18 cellular contexts compared by ENCODE assay signal in the genomic region with DNA sequence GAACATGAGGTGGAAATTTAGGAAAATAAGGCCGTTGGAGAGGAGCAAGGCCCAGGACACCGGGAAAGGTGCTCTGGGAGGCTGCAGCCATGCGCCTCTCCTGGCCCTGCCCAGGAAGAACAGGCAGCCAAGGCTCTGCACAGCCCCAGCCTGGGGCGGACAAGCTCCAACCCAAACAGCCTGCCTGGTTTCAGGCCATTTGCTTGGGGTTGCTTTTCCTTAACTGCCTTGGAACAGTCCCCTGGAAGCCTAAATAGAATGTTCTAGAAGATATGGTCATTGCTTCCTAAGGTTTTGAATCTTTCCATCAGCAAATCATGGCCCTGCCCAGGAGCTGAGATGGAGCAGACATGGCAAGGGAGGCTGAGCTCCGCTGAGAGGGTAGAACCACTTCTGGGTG. TPM values are rescaled to one million over a fixed set of nuclear protein-coding genes. Genes with fewer than 3 reads are reported as not detected.
DNase-seq lines count a peak whose midpoint lies in the region; ATAC-seq, FAIRE-seq and TF ChIP-seq lines count a peak whose summit lies in the region.
"Had no signal": no experiment of that assay in that cellular context is flagged by ENCODE, and none has a peak within 500 bp of the region (broad histone marks: within the 10 kb centered on the region; RNA-seq: fewer than 3 reads in every experiment).

No MANE protein-coding gene starts in this region.

- H3K4me3 Mint-ChIP-seq in CD14-positive monocyte, result no peak overlapping the region
- no peak overlapping the region for H3K4me3 Mint-ChIP-seq in activated naive CD4-positive, alpha-beta T cell treated with anti-CD3 and anti-CD28 coated beads for 36 hours
- H3K4me3 Mint-ChIP-seq: CD8-positive, alpha-beta memory T cell had no signal

- FAIRE-seq in GM12891 (lab: Jason Lieb, UNC), result no peak
- FAIRE-seq: H1 had no signal

- no peaks in the 10 kb centered on the region for H3K9me3 ChIP-seq in right atrium auricular region
- H3K9me3 ChIP-seq: BLaER1 treated with 17β-estradiol and CSF1 and Interleukin-3, amounts not matched to agents 10 nM and 100 nM; Peyer's patch had no signal

- peaks cover 0 to 52% of the 10 kb centered on the region in 2 donors for H3K4me1 ChIP-seq in right atrium auricular region

- ATAC-seq in sciatic nerve, result peak; percentile 73

- TF ChIP-seq POLR2A in GM12891 (IDR thresholded peaks at IDR 0.05; ENCODE audit: low read depth, low read length), result no peak

- H3K27ac ChIP-seq in coronary artery, result peak overlapping the region; percentile 53 to 76
- peak overlapping the region in 1 of 2 donors; percentile 1 for H3K27ac ChIP-seq in right atrium auricular region
- H3K27ac ChIP-seq: BLaER1 treated with 17β-estradiol and CSF1 and Interleukin-3, amounts not matched to agents 10 nM and 100 nM; Peyer's patch had no signal

- no peaks in the 10 kb centered on the region for H3K36me3 Mint-ChIP-seq in CD14-positive monocyte
- no peaks in the 10 kb centered on the region for H3K36me3 Mint-ChIP-seq in activated naive CD4-positive, alpha-beta T cell treated with anti-CD3 and anti-CD28 coated beads for 36 hours (ENCODE audit: low read depth)

- H3K4me3 ChIP-seq in coronary artery (no peak overlapping the region), right atrium auricular region (no peak overlapping the region)
- H3K4me3 ChIP-seq: BLaER1 treated with 17β-estradiol and CSF1 and Interleukin-3, amounts not matched to agents 10 nM and 100 nM; Peyer's patch had no signal

- H3K36me3 ChIP-seq in right atrium auricular region, result no peaks in the 10 kb centered on the region
- H3K36me3 ChIP-seq: BLaER1 treated with 17β-estradiol and CSF1 and Interleukin-3, amounts not matched to agents 10 nM and 100 nM; Peyer's patch had no signal

- H3K27me3 Mint-ChIP-seq in CD14-positive monocyte (ENCODE audit: low read depth in 3 of 3), result peaks cover 3 to 8% (median 4%) of the 10 kb centered on the region in 3 donors
- H3K27me3 Mint-ChIP-seq in activated naive CD4-positive, alpha-beta T cell treated with anti-CD3 and anti-CD28 coated beads for 36 hours (ENCODE audit: low read depth), result peaks cover 6% of the 10 kb centered on the region

- CTCF ChIA-PET in activated naive CD4-positive, alpha-beta T cell treated with anti-CD3 and anti-CD28 coated beads for 36 hours (lab: Charles Lee), result no interaction called here

- DNase-seq in CD14-positive monocyte (ENCODE audit: low spot score) (peak; percentile 19), coronary artery (ENCODE audit: low spot score) (no peak), right atrium auricular region (ENCODE audit: low spot score) (peak; percentile 57), sciatic nerve (ENCODE audit: low spot score) (no peak), GM10266 (ENCODE audit: extremely low spot score) (no peak), GM12891 (ENCODE audit: insufficient read length, low spot score) (no peak), NCI-H748 (lab: John Stamatoyannopoulos, UW; ENCODE audit: unreplicated experiment) (no peak)
- DNase-seq in activated naive CD4-positive, alpha-beta T cell treated with anti-CD3 and anti-CD28 coated beads for 36 hours, result no peak
- DNase-seq: CD8-positive, alpha-beta memory T cell; NCI-H1105; NCI-H2081; NCI-H2171 treated with DMSO at 0.1 percent for 48 hours; NCI-H446; NCI-H526 treated with DMSO at 0.1 percent for 48 hours; Peyer's patch had no signal

- H3K27ac Mint-ChIP-seq in CD14-positive monocyte, result no peak overlapping the region
- H3K27ac Mint-ChIP-seq in activated naive CD4-positive, alpha-beta T cell treated with anti-CD3 and anti-CD28 coated beads for 36 hours, result no peak overlapping the region

- H3K4me1 Mint-ChIP-seq in CD14-positive monocyte, result peaks cover 8% of the 10 kb centered on the region
- no peaks in the 10 kb centered on the region for H3K4me1 Mint-ChIP-seq in activated naive CD4-positive, alpha-beta T cell treated with anti-CD3 and anti-CD28 coated beads for 36 hours (ENCODE audit: low read depth)
- H3K4me1 Mint-ChIP-seq: CD8-positive, alpha-beta memory T cell had no signal

- TF ChIP-seq CTCF in CD14-positive monocyte (IDR thresholded peaks at IDR 0.05) (no peak), coronary artery (IDR thresholded peaks at IDR 0.05) (no peak), right atrium auricular region (IDR thresholded peaks at IDR 0.05) (no peak), GM10266 (IDR thresholded peaks at IDR 0.05; ENCODE audit: control insufficient read depth, insufficient read depth, low read depth, missing control alignments) (no peak)

- no peaks in the 10 kb centered on the region for H3K9me3 Mint-ChIP-seq in CD14-positive monocyte
- H3K9me3 Mint-ChIP-seq in activated naive CD4-positive, alpha-beta T cell treated with anti-CD3 and anti-CD28 coated beads for 36 hours, result no peaks in the 10 kb centered on the region
- H3K9me3 Mint-ChIP-seq: CD8-positive, alpha-beta memory T cell had no signal

- intact Hi-C loops in CD14-positive monocyte (cut with micrococcal nuclease), result loop anchor here in 1 of 2 donors (10.0 kb wide), 1 partner anchor 300 kb away; no protein-coding TSS in a partner anchor
- intact Hi-C loops in sciatic nerve (cut with DNase I), result no loop called here
- intact Hi-C loops in activated naive CD4-positive, alpha-beta T cell treated with anti-CD3 and anti-CD28 coated beads for 36 hours (cut with micrococcal nuclease), result no loop called here

- no peaks in the 10 kb centered on the region for H3K27me3 ChIP-seq in right atrium auricular region
- H3K27me3 ChIP-seq: BLaER1 treated with 17β-estradiol and CSF1 and Interleukin-3, amounts not matched to agents 10 nM and 100 nM; Peyer's patch had no signal

TF ChIP-seq in GM12891, 5 proteins besides CTCF, POLR2A, EP300 and RAD21:
- no peak for TF ChIP-seq POLR2AphosphoS5 (IDR thresholded peaks at IDR 0.05; ENCODE audit: low read depth, low read length)
- no peak for TF ChIP-seq POU2F2 (IDR thresholded peaks at IDR 0.05; ENCODE audit: low read depth, low read length)
- TF ChIP-seq SPI1 (IDR thresholded peaks at IDR 0.05; ENCODE audit: low read depth, low read length), result no peak
- no peak for TF ChIP-seq PAX5 (IDR thresholded peaks at IDR 0.05; ENCODE audit: insufficient read depth, low read length, severe bottlenecking)
- TF ChIP-seq TAF1 (IDR thresholded peaks at IDR 0.05; ENCODE audit: low read depth, low read length), result no peak

RNA-seq across cellular contexts. Expression of a gene that starts 11.0 kb away (rescaled TPM):
- polyA plus RNA-seq in CD14-positive monocyte, result not detected
- total RNA-seq in right atrium auricular region (10 to 100 TPM; 17.6 to 22.7 TPM), sciatic nerve (16.4 TPM)
- not detected for total RNA-seq in activated naive CD4-positive, alpha-beta T cell treated with anti-CD3 and anti-CD28 coated beads for 36 hours
- polyA plus RNA-seq in GM12891 (2012; ENCODE audit: low read depth, missing spikeins), result 0.06 TPM
- polyA plus RNA-seq: CD8-positive, alpha-beta memory T cell had no signal

RNA-seq across cellular contexts. Expression of a gene that starts 29.5 kb away (rescaled TPM):
- polyA plus RNA-seq in CD14-positive monocyte, result not detected
- total RNA-seq in right atrium auricular region (not detected), sciatic nerve (not detected)
- not detected for total RNA-seq in activated naive CD4-positive, alpha-beta T cell treated with anti-CD3 and anti-CD28 coated beads for 36 hours
- polyA plus RNA-seq in GM12891 (2012; ENCODE audit: low read depth, missing spikeins), result not detected
- total RNA-seq: A673; CD8-positive, alpha-beta memory T cell; H1; Peyer's patch had no signal
- polyA plus RNA-seq: CD8-positive, alpha-beta memory T cell; H1 had no signal

Comparison
In these comparisons a context has a peak if more than half of its experiments do, and no peak if none do; other contexts are left out.
1. DNase-seq: peak in CD14-positive monocyte (single experiment) and right atrium auricular region (single experiment); none in coronary artery (single experiment), sciatic nerve (single experiment), activated naive CD4-positive, alpha-beta T cell treated with anti-CD3 and anti-CD28 coated beads for 36 hours (single experiment), GM10266 (single experiment), GM12891 (single experiment) and NCI-H748 (single experiment).
2. RNA of a gene that starts 11.0 kb away (total RNA-seq): 17.6 to 22.7 TPM in right atrium auricular region and 16.4 TPM in sciatic nerve (single experiment); not detected in activated naive CD4-positive, alpha-beta T cell treated with anti-CD3 and anti-CD28 coated beads for 36 hours; every median in the first group is over 10 times any median in the second.